In genomic region chrX:18425199-18426003, GRCh38 we compare ENCODE assay signal across 8 cellular contexts. TPM values are rescaled to one million over a fixed set of nuclear protein-coding genes. Genes with fewer than 3 reads are reported as not detected.
A peak's percentile ranks its signal among the peaks of the same experiment; 100 is the strongest.
DNase-seq lines count a peak whose midpoint lies in the region; ATAC-seq, FAIRE-seq and TF ChIP-seq lines count a peak whose summit lies in the region.

CDKL5 (plus strand) TSS chrX:18425608; CDS start chrX:18507097, 81,489 bp downstream.

- DNase-seq in D721Med (ENCODE audit: insufficient read length, low spot score) (peak; percentile 25), HuH-7.5 (ENCODE audit: low spot score) (peak; percentile 69), activated T-cell treated with anti-CD3 and anti-CD28 coated beads for 24 hours (ENCODE audit: low read depth) (peak; percentile 93), epidermal melanocyte (ENCODE audit: insufficient read length, low spot score) (peak; percentile 63), mesothelial cell of epicardium (ENCODE audit: low spot score in 2 of 2, unreplicated experiment in 2 of 2) (peak; percentile 90 to 91)
- DNase-seq in stimulated activated CD8-positive, alpha-beta memory T cell treated with anti-CD3 and anti-CD28 coated beads, Interleukin-15, amount 100 ng/mL, for 24 hours (ENCODE audit: low read depth): peak; percentile 68

- H3K27me3 ChIP-seq in OCI-LY3 (ENCODE audit: low read depth, low read length): peaks cover 13% of the 10 kb centered on the region

- H3K9ac ChIP-seq in OCI-LY3 (ENCODE audit: low read length): peak within 1 kb of the TSS; percentile 72

- no peaks in the 10 kb centered on the region for H3K36me3 ChIP-seq in OCI-LY3 (replicated peaks; ENCODE audit: low read depth, low read length)

- no peaks in the 10 kb centered on the region for H4K20me1 ChIP-seq in OCI-LY3 (ENCODE audit: insufficient read depth, low read length)

- peaks cover 10% of the 10 kb centered on the region for H3K4me1 Mint-ChIP-seq in mesothelial cell of epicardium

- H3K36me3 Mint-ChIP-seq in mesothelial cell of epicardium: no peaks in the 10 kb centered on the region

- TF ChIP-seq CTCF in D721Med (IDR thresholded peaks at IDR 0.05; ENCODE audit: insufficient read depth, missing control alignments) (no peak), OCI-LY3 (IDR thresholded peaks at IDR 0.05; ENCODE audit: low read depth, low read length) (no peak), mesothelial cell of epicardium (IDR thresholded peaks at IDR 0.05; ENCODE audit: unreplicated experiment) (no peak)

- H3K27me3 Mint-ChIP-seq in mesothelial cell of epicardium (ENCODE audit: low read depth): no peaks in the 10 kb centered on the region

- peaks cover 11% of the 10 kb centered on the region for H3K4me1 ChIP-seq in OCI-LY3 (ENCODE audit: low read length)

- no peak for FAIRE-seq in D721Med (lab: Jason Lieb, UNC)

- H2AFZ ChIP-seq in OCI-LY3 (ENCODE audit: low read depth, low read length): peak within 1 kb of the TSS; percentile 90

- H3K9me3 Mint-ChIP-seq in mesothelial cell of epicardium: peaks cover 4% of the 10 kb centered on the region

- peak within 1 kb of the TSS; percentile 85 for H3K27ac Mint-ChIP-seq in mesothelial cell of epicardium

- no peaks in the 10 kb centered on the region for H3K79me2 ChIP-seq in OCI-LY3 (ENCODE audit: low read length)

- H3K4me3 ChIP-seq in OCI-LY3 (ENCODE audit: low read length): peak within 1 kb of the TSS; percentile 92

- peak; percentile 93 for ATAC-seq in GM21529 (IDR thresholded peaks at IDR 0.05; ENCODE audit: unreplicated experiment)

- no peak within 1 kb of the TSS for H3K27ac ChIP-seq in OCI-LY3 (ENCODE audit: low read length)

- H3K4me2 ChIP-seq in OCI-LY3 (ENCODE audit: low read length): peak within 1 kb of the TSS; percentile 98

- H3K4me3 Mint-ChIP-seq in mesothelial cell of epicardium: peak within 1 kb of the TSS; percentile 83

- no peaks in the 10 kb centered on the region for H3K9me3 ChIP-seq in OCI-LY3 (ENCODE audit: insufficient read depth, low read length)

RNA-seq across cellular contexts. Expression of gene CDKL5, which starts in this region (rescaled TPM):
- total RNA-seq in mesothelial cell of epicardium: 14.3 to 16.3 TPM (median 16.3 TPM) in 3 replicates

Comparison
In these comparisons a context has a peak if more than half of its experiments do, and no peak if none do; other contexts are left out.
1. DNase-seq: peak in every context shown above with its lines; median percentile 93 in activated T-cell treated with anti-CD3 and anti-CD28 coated beads for 24 hours; 90 in mesothelial cell of epicardium; 69 in HuH-7.5; 68 in stimulated activated CD8-positive, alpha-beta memory T cell treated with anti-CD3 and anti-CD28 coated beads, Interleukin-15, amount 100 ng/mL, for 24 hours; 63 in epidermal melanocyte; 25 in D721Med.